In the genomic region with DNA sequence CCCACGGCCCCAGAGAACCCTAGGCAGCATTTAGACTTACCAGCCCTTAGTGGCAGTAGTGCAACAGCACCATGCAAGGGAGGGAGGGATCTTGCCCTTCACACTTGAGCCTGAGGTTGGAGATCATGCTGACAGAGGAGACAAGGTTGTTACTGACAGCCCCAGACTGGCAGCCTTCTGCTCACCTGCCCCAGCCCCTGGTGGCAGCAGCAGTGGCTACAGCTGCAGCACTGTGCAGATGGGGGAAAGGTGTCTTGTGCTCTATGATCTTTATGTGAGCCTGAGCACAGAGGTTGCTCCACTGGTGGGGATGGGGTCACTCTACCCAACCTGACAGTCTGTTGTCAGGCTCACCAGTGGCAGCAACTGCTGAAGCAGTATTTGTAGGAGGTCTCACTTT, we compare ENCODE assay signal across 29 cellular contexts.
"Had no signal": no experiment of that assay in that cellular context is flagged by ENCODE, and none has a peak within 500 bp of the region (broad histone marks: within the 10 kb centered on the region; RNA-seq: fewer than 3 reads in every experiment).

No MANE protein-coding gene starts in this region.

- H3K27ac ChIP-seq: gastrocnemius medialis, hepatocyte, left ventricle myocardium inferior, lower lobe of right lung, parathyroid adenoma, suprapubic skin, transverse colon, vagina had no signal

- H3K4me3 Mint-ChIP-seq: immature natural killer cell; natural killer cell; stimulated activated naive CD8-positive, alpha-beta T cell treated with anti-CD3 and anti-CD28 coated beads, Interleukin-15, amount 100 ng/mL, for 72 hours had no signal

- H3K79me2 ChIP-seq: hepatocyte, parathyroid adenoma had no signal

- ATAC-seq: esophagus mucosa; gastrocnemius medialis; left colon; lower lobe of right lung; natural killer cell; sciatic nerve; stimulated activated naive CD8-positive, alpha-beta T cell treated with anti-CD3 and anti-CD28 coated beads, Interleukin-15, amount 100 ng/mL, for 72 hours had no signal

- FAIRE-seq: colon, endometrium had no signal

- H3K9ac ChIP-seq: parathyroid adenoma had no signal

- H3K36me3 ChIP-seq: gastrocnemius medialis, left ventricle myocardium inferior, lower lobe of right lung, suprapubic skin, transverse colon, vagina had no signal

- H3K36me3 Mint-ChIP-seq: immature natural killer cell had no signal

- H3K27me3 ChIP-seq: gastrocnemius medialis, hepatocyte, suprapubic skin, transverse colon, vagina had no signal

- H3K4me3 ChIP-seq: gastrocnemius medialis, hepatocyte, left ventricle myocardium inferior, lower lobe of right lung, smooth muscle cell, suprapubic skin, transverse colon, vagina had no signal

- H3K27me3 Mint-ChIP-seq: progenitor cell of endocrine pancreas; stimulated activated naive CD8-positive, alpha-beta T cell treated with anti-CD3 and anti-CD28 coated beads, Interleukin-15, amount 100 ng/mL, for 72 hours had no signal

- H3K4me1 Mint-ChIP-seq: immature natural killer cell; natural killer cell; stimulated activated naive CD8-positive, alpha-beta T cell treated with anti-CD3 and anti-CD28 coated beads, Interleukin-15, amount 100 ng/mL, for 72 hours had no signal

- DNase-seq: dermis blood vessel endothelial cell; effector memory CD4-positive, alpha-beta T cell; foreskin fibroblast; gastrocnemius medialis; head of caudate nucleus; immature natural killer cell; islet precursor cell; kidney glomerular epithelial cell; left colon; left ventricle myocardium inferior; lower lobe of right lung; natural killer cell; stimulated activated CD4-positive, alpha-beta T cell treated with anti-CD3 and anti-CD28 coated beads, Interleukin-12 subunit alpha, Interleukin-12 subunit beta, amount 100 ng/mL, for 4 hours; stimulated activated CD4-positive, alpha-beta T cell treated with anti-CD3 and anti-CD28 coated beads, Interleukin-1b, Interleukin-23, amount 100 ng/mL, for 48 hours; stimulated activated CD4-positive, alpha-beta T cell treated with anti-CD3 and anti-CD28 coated beads, Interleukin-4, amount 100 ng/mL, for 1 hour; stimulated activated CD8-positive, alpha-beta memory T cell treated with anti-CD3 and anti-CD28 coated beads, Interleukin-4, amount 100 ng/mL, for 48 hours; stimulated activated naive CD4-positive, alpha-beta T cell; stimulated activated naive CD8-positive, alpha-beta T cell treated with anti-CD3 and anti-CD28 coated beads, Interleukin-15, amount 100 ng/mL, for 72 hours; transverse colon had no signal

- H3K27ac Mint-ChIP-seq: immature natural killer cell; natural killer cell; progenitor cell of endocrine pancreas; stimulated activated naive CD8-positive, alpha-beta T cell treated with anti-CD3 and anti-CD28 coated beads, Interleukin-15, amount 100 ng/mL, for 72 hours had no signal

- H2AFZ ChIP-seq: hepatocyte, parathyroid adenoma had no signal

- H3K9me3 ChIP-seq: gastrocnemius medialis, vagina had no signal

- H3K4me1 ChIP-seq: gastrocnemius medialis, left ventricle myocardium inferior, lower lobe of right lung, parathyroid adenoma, suprapubic skin, transverse colon, vagina had no signal

- H3K4me2 ChIP-seq: hepatocyte, smooth muscle cell had no signal
